Comparison of ENCODE assay signal across 13 cellular contexts in genomic region chr10:61642692-61643091, GRCh38. TPM values are rescaled to one million over a fixed set of nuclear protein-coding genes. Genes with fewer than 3 reads are reported as not detected.
DNase-seq lines count a peak whose midpoint lies in the region; ATAC-seq and TF ChIP-seq lines count a peak whose summit lies in the region.
"Had no signal": no experiment of that assay in that cellular context is flagged by ENCODE, and none has a peak within 500 bp of the region (broad histone marks: within the 10 kb centered on the region; RNA-seq: fewer than 3 reads in every experiment).

No MANE protein-coding gene starts in this region.

- H3K4me1 ChIP-seq in ACC112 (ENCODE audit: control insufficient read depth, insufficient read depth, low read length, unreplicated experiment) (peaks cover 17% of the 10 kb centered on the region), left lung (no peaks in the 10 kb centered on the region)

- H3K4me3 ChIP-seq in ACC112 (ENCODE audit: low read depth, low read length) (peak overlapping the region; percentile 41), left lung (no peak overlapping the region)

- H3K4me3 Mint-ChIP-seq in chondrocyte (ENCODE audit: unreplicated experiment) (no peak overlapping the region), progenitor cell of endocrine pancreas (ENCODE audit: low read depth) (no peak overlapping the region)
- H3K4me3 Mint-ChIP-seq: activated T-cell treated with anti-CD3 and anti-CD28 coated beads, Interleukin-2, amount 50 U/mL, for 24 hours had no signal

- H3K27ac Mint-ChIP-seq in chondrocyte (ENCODE audit: unreplicated experiment) (peak overlapping the region; percentile 8), progenitor cell of endocrine pancreas (no peak overlapping the region)
- H3K27ac Mint-ChIP-seq: activated T-cell treated with anti-CD3 and anti-CD28 coated beads, Interleukin-2, amount 50 U/mL, for 24 hours had no signal

- H3K27ac ChIP-seq in ACC112 (ENCODE audit: low read depth, low read length) (peak overlapping the region; percentile 55), left lung (no peak overlapping the region)
- H3K27ac ChIP-seq: epithelial cell of prostate, neutrophil had no signal

- ATAC-seq in left lung = peak; percentile 38
- no peak for ATAC-seq in GM21367 (IDR thresholded peaks at IDR 0.05; ENCODE audit: unreplicated experiment)
- no peak for ATAC-seq in GM18861 (IDR thresholded peaks at IDR 0.05; ENCODE audit: unreplicated experiment)
- ATAC-seq: activated CD4-positive, CD25-positive, alpha-beta regulatory T cell treated with anti-CD3 and anti-CD28 coated beads, Interleukin-2, amount 50 U/mL, for 24 hours had no signal

- intact Hi-C loops in left lung (cut with DNase I) = no loop called here

- H3K9me3 Mint-ChIP-seq in chondrocyte (ENCODE audit: low read depth) (no peaks in the 10 kb centered on the region), progenitor cell of endocrine pancreas (ENCODE audit: low read depth) (no peaks in the 10 kb centered on the region)
- H3K9me3 Mint-ChIP-seq: activated T-cell treated with anti-CD3 and anti-CD28 coated beads, Interleukin-2, amount 50 U/mL, for 24 hours had no signal

- no peak for TF ChIP-seq CTCF in chondrocyte (IDR thresholded peaks at IDR 0.05)
- no peak for TF ChIP-seq CTCF in left lung (IDR thresholded peaks at IDR 0.05)
- TF ChIP-seq CTCF in progenitor cell of endocrine pancreas (IDR thresholded peaks at IDR 0.05; ENCODE audit: unreplicated experiment) = no peak

- H3K36me3 ChIP-seq in ACC112 (ENCODE audit: insufficient read depth, low read length) = no peaks in the 10 kb centered on the region
- no peaks in the 10 kb centered on the region for H3K36me3 ChIP-seq in left lung
- H3K36me3 ChIP-seq: neutrophil had no signal

- no peaks in the 10 kb centered on the region for H3K27me3 ChIP-seq in ACC112 (ENCODE audit: insufficient read depth, low read length)
- no peaks in the 10 kb centered on the region for H3K27me3 ChIP-seq in left lung
- H3K27me3 ChIP-seq: neutrophil had no signal

- DNase-seq in M059J (ENCODE audit: low read depth) = peak; percentile 70
- DNase-seq in chondrocyte (ENCODE audit: low spot score) = no peak
- no peak for DNase-seq in left lung
- no peak for DNase-seq in NCI-H526 (lab: John Stamatoyannopoulos, UW)
- no peak for DNase-seq in progenitor cell of endocrine pancreas (ENCODE audit: low spot score, unreplicated experiment)
- DNase-seq: activated T-cell treated with anti-CD3 and anti-CD28 coated beads, Interleukin-2, amount 50 U/mL, for 24 hours; DMS53 had no signal

- H3K27me3 Mint-ChIP-seq in chondrocyte (ENCODE audit: low read depth) (no peaks in the 10 kb centered on the region), progenitor cell of endocrine pancreas (no peaks in the 10 kb centered on the region)
- H3K27me3 Mint-ChIP-seq: activated T-cell treated with anti-CD3 and anti-CD28 coated beads, Interleukin-2, amount 50 U/mL, for 24 hours had no signal

- H3K4me1 Mint-ChIP-seq in chondrocyte (ENCODE audit: low read depth) (peaks cover 22% of the 10 kb centered on the region), progenitor cell of endocrine pancreas (ENCODE audit: low read depth) (peaks cover 15% of the 10 kb centered on the region)

- H3K36me3 Mint-ChIP-seq in chondrocyte (ENCODE audit: low read depth) (no peaks in the 10 kb centered on the region), progenitor cell of endocrine pancreas (ENCODE audit: insufficient read depth) (no peaks in the 10 kb centered on the region)

- H3K79me2 ChIP-seq in ACC112 (ENCODE audit: control insufficient read depth, insufficient read depth, low read length, unreplicated experiment) = no peaks in the 10 kb centered on the region

- no peaks in the 10 kb centered on the region for H3K9me3 ChIP-seq in left lung
- H3K9me3 ChIP-seq: neutrophil had no signal

- peak overlapping the region; percentile 41 for H2AFZ ChIP-seq in ACC112 (ENCODE audit: low read length, unreplicated experiment)

RNA-seq across cellular contexts. Expression of gene CABCOCO1, which starts 20.0 kb away (rescaled TPM):
- 0.96 and 3.6 TPM in 2 replicates for total RNA-seq in M059J (2014; rRNA removed; shearing (Covaris generic))
- total RNA-seq in chondrocyte = 0.47 to 2.4 TPM (median 0.69 TPM) in 3 replicates
- 1 to 10 TPM in 1 of 2 donors, not detected in 1; 3.4 TPM for total RNA-seq in left lung
- 1.2 TPM in 1 of 2 replicates, not detected in the other for total RNA-seq in progenitor cell of endocrine pancreas
